23 cellular contexts compared by ENCODE assay signal in the genomic region with DNA sequence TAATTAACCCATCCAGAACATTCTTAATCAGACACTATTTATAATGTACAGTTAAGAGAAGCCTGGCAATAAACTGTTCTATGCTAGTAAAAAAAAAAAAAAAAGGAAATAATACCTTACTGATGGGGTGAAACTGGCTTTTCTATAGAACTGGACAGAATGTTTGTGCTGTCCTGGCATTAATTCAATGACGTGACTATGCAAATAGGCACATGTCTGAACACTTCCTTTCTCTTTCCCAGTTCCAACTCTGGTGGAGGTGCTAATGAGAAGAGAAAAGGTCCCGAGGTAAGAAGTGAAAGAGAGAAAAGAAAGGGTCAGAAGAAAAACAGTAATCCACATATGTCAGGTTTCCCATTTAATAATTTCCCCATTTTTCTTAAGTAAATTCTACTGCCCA.
"Had no signal": no experiment of that assay in that cellular context is flagged by ENCODE, and none has a peak within 500 bp of the region (broad histone marks: within the 10 kb centered on the region; RNA-seq: fewer than 3 reads in every experiment).

No MANE protein-coding gene starts in this region.

- H3K9me3 Mint-ChIP-seq: activated CD4-positive, alpha-beta memory T cell treated with anti-CD3 and anti-CD28 coated beads for 36 hours; natural killer cell treated with Interleukin-12 subunit alpha and Interleukin-12 subunit beta and Interleukin-15 and Interleukin-18, amount 100 ng/mL, for 72 hours; stimulated activated naive B cell treated with anti-CD40 and anti-IgM and Interleukin-4, amounts not matched to agents 10 μg/mL and 1 μg/mL and 100 μg/mL, for 72 hours had no signal

- H3K9me3 ChIP-seq: adrenal gland, tibial artery, uterus had no signal

- ATAC-seq: activated CD8-positive, alpha-beta memory T cell treated with anti-CD3 and anti-CD28 coated beads, Interleukin-2, amount 10 ng/mL, durations not matched to agents 7 days and 5 days; natural killer cell treated with Interleukin-12 subunit alpha and Interleukin-12 subunit beta and Interleukin-15 and Interleukin-18, amount 100 ng/mL, for 72 hours; right cardiac atrium; stimulated activated naive B cell treated with anti-CD40 and anti-IgM and Interleukin-4, amounts not matched to agents 10 μg/mL and 1 μg/mL and 100 μg/mL, for 72 hours had no signal

- H3K27me3 Mint-ChIP-seq: activated CD4-positive, alpha-beta memory T cell treated with anti-CD3 and anti-CD28 coated beads for 36 hours; activated CD8-positive, alpha-beta memory T cell treated with anti-CD3 and anti-CD28 coated beads, Interleukin-2, amount 10 ng/mL, durations not matched to agents 7 days and 5 days; natural killer cell treated with Interleukin-12 subunit alpha and Interleukin-12 subunit beta and Interleukin-15 and Interleukin-18, amount 100 ng/mL, for 72 hours; stimulated activated naive B cell treated with anti-CD40 and anti-IgM and Interleukin-4, amounts not matched to agents 10 μg/mL and 1 μg/mL and 100 μg/mL, for 72 hours had no signal

- H3K4me1 Mint-ChIP-seq: activated CD8-positive, alpha-beta memory T cell treated with anti-CD3 and anti-CD28 coated beads, Interleukin-2, amount 10 ng/mL, durations not matched to agents 7 days and 5 days had no signal

- FAIRE-seq: colon had no signal

- H3K27ac Mint-ChIP-seq: activated CD4-positive, alpha-beta memory T cell treated with anti-CD3 and anti-CD28 coated beads for 36 hours; activated CD8-positive, alpha-beta memory T cell treated with anti-CD3 and anti-CD28 coated beads, Interleukin-2, amount 10 ng/mL, durations not matched to agents 7 days and 5 days; stimulated activated naive B cell treated with anti-CD40 and anti-IgM and Interleukin-4, amounts not matched to agents 10 μg/mL and 1 μg/mL and 100 μg/mL, for 72 hours had no signal

- H3K36me3 ChIP-seq: adrenal gland, tibial artery, uterus, WERI-Rb-1 had no signal

- H3K4me3 Mint-ChIP-seq: activated CD4-positive, alpha-beta memory T cell treated with anti-CD3 and anti-CD28 coated beads for 36 hours; activated CD8-positive, alpha-beta memory T cell treated with anti-CD3 and anti-CD28 coated beads, Interleukin-2, amount 10 ng/mL, durations not matched to agents 7 days and 5 days; natural killer cell treated with Interleukin-12 subunit alpha and Interleukin-12 subunit beta and Interleukin-15 and Interleukin-18, amount 100 ng/mL, for 72 hours; stimulated activated naive B cell treated with anti-CD40 and anti-IgM and Interleukin-4, amounts not matched to agents 10 μg/mL and 1 μg/mL and 100 μg/mL, for 72 hours had no signal

- H3K27ac ChIP-seq: adrenal gland, skin epidermis, tibial artery, uterus, WERI-Rb-1 had no signal

- H3K4me3 ChIP-seq: adrenal gland, skin epidermis, tibial artery, uterus had no signal

- DNase-seq: activated CD4-positive, alpha-beta memory T cell treated with anti-CD3 and anti-CD28 coated beads for 36 hours; activated CD8-positive, alpha-beta memory T cell treated with anti-CD3 and anti-CD28 coated beads, Interleukin-2, amount 10 ng/mL, durations not matched to agents 7 days and 5 days; activated effector memory CD4-positive, alpha-beta T cell treated with Interleukin-2 at 50 U/mL for 16 hours; activated naive CD4-positive, alpha-beta T cell treated with anti-CD3 and anti-CD28 coated beads, Interleukin-2, amount 50 U/mL, for 16 hours; activated T-cell treated with anti-CD3 and anti-CD28 coated beads, Interleukin-2, amount 50 U/mL, for 1 hour; adrenal gland; caudate nucleus; foreskin fibroblast; glutamatergic neuron; hypothalamus; kidney glomerular epithelial cell; mesendoderm; nucleus accumbens; right cardiac atrium; stimulated activated CD4-positive, alpha-beta T cell treated with anti-CD3 and anti-CD28 coated beads, Interleukin-15, amount 100 ng/mL, for 24 hours; stimulated activated CD4-positive, alpha-beta T cell treated with anti-CD3 and anti-CD28 coated beads, Interleukin-4, amount 100 ng/mL, for 1 hour; stimulated activated naive B cell treated with anti-CD40 and anti-IgM and Interleukin-4, amounts not matched to agents 10 μg/mL and 1 μg/mL and 100 μg/mL, for 72 hours; tibial artery; uterus; WERI-Rb-1 had no signal

- H3K27me3 ChIP-seq: adrenal gland, tibial artery, uterus had no signal

- H3K4me1 ChIP-seq: adrenal gland, tibial artery, uterus had no signal
